19 cellular contexts compared by ENCODE assay signal in the genomic region with DNA sequence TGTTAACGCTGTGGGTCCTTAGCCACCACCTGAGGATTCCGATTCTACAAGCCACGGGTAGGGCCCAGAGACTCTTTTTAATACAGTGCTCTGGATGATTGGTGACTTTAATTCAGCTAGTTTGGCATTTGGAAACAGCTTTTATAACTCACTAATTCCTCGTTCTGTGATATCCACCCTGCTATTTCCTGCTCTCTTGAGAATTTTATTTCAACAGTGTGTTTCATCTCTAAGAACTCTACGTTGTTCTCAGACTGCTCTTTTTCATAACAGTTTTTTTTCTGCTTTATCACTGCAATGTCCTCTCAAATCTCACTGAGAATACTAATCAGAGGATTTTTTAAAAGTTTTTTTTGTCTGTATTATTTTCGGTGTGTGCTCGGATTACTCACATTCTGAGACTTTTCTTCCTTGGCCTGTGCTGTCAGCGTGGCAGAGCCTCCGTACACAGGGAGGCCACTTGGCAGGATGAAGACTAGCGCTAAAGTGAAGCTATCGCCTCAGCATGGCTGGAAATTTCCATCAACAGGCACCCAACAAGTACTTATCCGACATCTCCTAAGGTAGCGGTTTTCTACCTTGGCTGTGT. TPM values are rescaled to one million over a fixed set of nuclear protein-coding genes. Genes with fewer than 3 reads are reported as not detected.
DNase-seq lines count a peak whose midpoint lies in the region; ATAC-seq and TF ChIP-seq lines count a peak whose summit lies in the region.
"Had no signal": no experiment of that assay in that cellular context is flagged by ENCODE, and none has a peak within 500 bp of the region (broad histone marks: within the 10 kb centered on the region; RNA-seq: fewer than 3 reads in every experiment).

No MANE protein-coding gene starts in this region.

- H3K9me3 ChIP-seq in esophagus squamous epithelium (no peaks in the 10 kb centered on the region), skeletal muscle satellite cell (replicated peaks; ENCODE audit: low read length) (no peaks in the 10 kb centered on the region)
- H3K9me3 ChIP-seq: HAP-1, thyroid gland had no signal

- H3K36me3 ChIP-seq in esophagus squamous epithelium (no peaks in the 10 kb centered on the region), skeletal muscle satellite cell (ENCODE audit: insufficient read depth, low read length) (no peaks in the 10 kb centered on the region)
- H3K36me3 ChIP-seq: HAP-1, thyroid gland had no signal

- intact Hi-C loops in esophagus squamous epithelium (cut with DNase I): no loop called here
- intact Hi-C loops in left colon (cut with DNase I, micrococcal nuclease): no loop called here

- H3K27me3 ChIP-seq in esophagus squamous epithelium: no peaks in the 10 kb centered on the region
- no peaks in the 10 kb centered on the region for H3K27me3 ChIP-seq in skeletal muscle satellite cell (ENCODE audit: control insufficient read depth, insufficient read depth, low read length)
- H3K27me3 ChIP-seq: thyroid gland had no signal

- no peak for TF ChIP-seq CTCF in esophagus squamous epithelium (IDR thresholded peaks at IDR 0.05)

- H3K9ac ChIP-seq in skeletal muscle satellite cell (ENCODE audit: low read depth, low read length): peak overlapping the region; percentile 29

- 64 to 71% methylated on average over 11 to 13 of the region's 13 CpGs for WGBS in esophagus squamous epithelium, 2 donors

- H3K27ac ChIP-seq in esophagus squamous epithelium: peak overlapping the region in 3 of 4 donors; percentile 52 to 66 (median 59)
- H3K27ac ChIP-seq: HL-60 had no signal

- peak; percentile 36 for ATAC-seq in left colon
- ATAC-seq: activated CD8-positive, alpha-beta memory T cell treated with anti-CD3 and anti-CD28 coated beads, Interleukin-2, amount 10 ng/mL, durations not matched to agents 7 days and 5 days; K562 had no signal

- peak; percentile 39 for DNase-seq in AG20443 (ENCODE audit: low spot score)
- DNase-seq in esophagus squamous epithelium (lab: John Stamatoyannopoulos, UW): no peak
- no peak for DNase-seq in left colon
- DNase-seq in NCI-H82 (lab: John Stamatoyannopoulos, UW): no peak
- no peak for DNase-seq in central memory CD4-positive, alpha-beta T cell
- no peak for DNase-seq in AG08396 (ENCODE audit: low spot score)
- DNase-seq in NCI-H1930 (lab: John Stamatoyannopoulos, UW): no peak
- DNase-seq: activated CD8-positive, alpha-beta memory T cell treated with anti-CD3 and anti-CD28 coated beads, Interleukin-2, amount 10 ng/mL, durations not matched to agents 7 days and 5 days; activated gamma-delta T cell; CD4-positive, alpha-beta memory T cell; DMS79 treated with DMSO at 0.1 percent for 48 hours; kidney; NCI-H1092; NCI-H748 treated with DMSO at 0.1 percent for 48 hours; thyroid gland had no signal

- H3K4me1 ChIP-seq in esophagus squamous epithelium (peaks cover 7 to 54% (median 10%) of the 10 kb centered on the region in 3 donors), skeletal muscle satellite cell (ENCODE audit: control insufficient read depth, insufficient read depth, low read length) (peaks cover 38% of the 10 kb centered on the region)
- H3K4me1 ChIP-seq: HAP-1 had no signal

- no peak for TF ChIP-seq POLR2A in esophagus squamous epithelium (IDR thresholded peaks at IDR 0.05)

- H3K4me2 ChIP-seq in skeletal muscle satellite cell (ENCODE audit: low read length): no peak overlapping the region

- H3K4me3 ChIP-seq in esophagus squamous epithelium (no peak overlapping the region), skeletal muscle satellite cell (ENCODE audit: low read length) (no peak overlapping the region)
- H3K4me3 ChIP-seq: HAP-1, K562, thyroid gland had no signal

RNA-seq across cellular contexts. Expression of gene NEO1, which starts 59.4 kb away (rescaled TPM):
- 10 to 100 TPM in 3 of 4 donors, 1 to 10 TPM in 1; 9.2 to 32.0 (median 15.0) TPM for total RNA-seq in esophagus squamous epithelium
- total RNA-seq in left colon: 100 to 1,000 TPM; 129 to 202 TPM
- 5.2 and 5.3 TPM in 2 replicates for total RNA-seq in skeletal muscle satellite cell (2012; rRNA removed)
